Comparison of ENCODE assay signal across 8 cellular contexts in genomic region chr1:151048645-151049032, GRCh38. TPM values are rescaled to one million over a fixed set of nuclear protein-coding genes. Genes with fewer than 3 reads are reported as not detected.
DNase-seq lines count a peak whose midpoint lies in the region; TF ChIP-seq lines count a peak whose summit lies in the region.

No MANE protein-coding gene starts in this region.

- TF ChIP-seq CTCF in MCF 10A (IDR thresholded peaks at IDR 0.05; ENCODE audit: unreplicated experiment) (peak; percentile 36), GM20000 (IDR thresholded peaks at IDR 0.05; ENCODE audit: extremely low read depth, missing control alignments) (no peak), GM13977 (IDR thresholded peaks at IDR 0.05; ENCODE audit: extremely low read depth, insufficient read depth, missing control alignments) (no peak)

- BruUV-seq in MCF 10A (replicated peaks; lab: Mats Ljungman, UMichigan), result no TSS peak

- 54 to 86% methylated on average over 1 to 2 of the region's 3 CpGs for WGBS in mesodermal cell (ENCODE audit: insufficient coverage in 2 of 2), 2 experiments

- intact Hi-C loops in MCF 10A (cut with micrococcal nuclease), result no loop called here

- no peaks in the 10 kb centered on the region for H3K9me3 ChIP-seq in mesodermal cell (ENCODE audit: control insufficient read depth, low read length)

- no peaks in the 10 kb centered on the region for H3K4me1 ChIP-seq in mesodermal cell (ENCODE audit: control insufficient read depth, insufficient read depth, low read length, poor library complexity, severe bottlenecking)

- peak overlapping the region; percentile 85 for H3K4me3 Mint-ChIP-seq in MCF 10A (ENCODE audit: unreplicated experiment)

- no peak overlapping the region for H3K27ac ChIP-seq in mesodermal cell (ENCODE audit: low read depth, low read length, severe bottlenecking)

- DNase-seq in A172 (ENCODE audit: low spot score) (peak; percentile 35), HEK293T (ENCODE audit: extremely low spot score) (no peak), MCF 10A (ENCODE audit: unreplicated experiment) (no peak), kidney glomerular epithelial cell (lab: John Stamatoyannopoulos, UW) (no peak), GM20000 (ENCODE audit: low spot score) (no peak), cortex of kidney (lab: John Stamatoyannopoulos, UW) (no peak), GM13977 (ENCODE audit: low spot score) (no peak)

- H3K27ac Mint-ChIP-seq in MCF 10A (ENCODE audit: low read depth, unreplicated experiment), result peak overlapping the region; percentile 79

- no peaks in the 10 kb centered on the region for H3K9me3 Mint-ChIP-seq in MCF 10A (ENCODE audit: unreplicated experiment)

- H3K4me3 ChIP-seq in mesodermal cell (ENCODE audit: extremely low read depth, insufficient read depth, low read length, poor library complexity, severe bottlenecking), result peak overlapping the region; percentile 68

- H3K27me3 Mint-ChIP-seq in MCF 10A (ENCODE audit: insufficient read depth, unreplicated experiment), result no peaks in the 10 kb centered on the region

- H3K36me3 Mint-ChIP-seq in MCF 10A (ENCODE audit: insufficient read depth, unreplicated experiment), result peaks cover 40% of the 10 kb centered on the region

- POLR2A ChIA-PET in HEK293T (lab: Yijun Ruan, JAX), result interaction anchor here (1.0 to 6.4 kb wide), 4 partner anchors 12 to 42 kb away, joined by 3 to 53 read pairs (median 4); partner anchors contain the start of genes BNIPL, CDC42SE1 and MLLT11
- POLR2A ChIA-PET in MCF 10A (lab: Yijun Ruan, JAX), result interaction anchor here (0.6 to 9.7 kb wide), 10 partner anchors 10 to 567 kb away, joined by 3 to 90 read pairs (median 8); partner anchors contain the start of genes CDC42SE1, LYSMD1, MINDY1 and MLLT11

- CTCF ChIA-PET in HEK293T (lab: Yijun Ruan, JAX), result interaction anchor here (0.6 to 0.7 kb wide), 2 partner anchors 14 kb away, joined by 3 to 4 read pairs; no protein-coding TSS in a partner anchor
- CTCF ChIA-PET in MCF 10A (lab: Yijun Ruan, JAX), result interaction anchor here (0.6 to 2.5 kb wide), 6 partner anchors 9 to 24 kb away, joined by 3 to 17 read pairs (median 4); no protein-coding TSS in a partner anchor

- H3K4me1 Mint-ChIP-seq in MCF 10A (ENCODE audit: insufficient read depth, unreplicated experiment), result peaks cover 21% of the 10 kb centered on the region

- H3K36me3 ChIP-seq in mesodermal cell (ENCODE audit: control insufficient read depth, insufficient read depth, low read length), result peaks cover 33% of the 10 kb centered on the region

- in situ Hi-C loops in GM13977 (cut with MboI; ENCODE audit: low pct_unique_long_range_greater_than_20kb, low sequenced_read_pairs, unreplicated experiment), result no loop called here

TF ChIP-seq in HEK293T, 16 proteins besides CTCF, POLR2A, EP300 and RAD21:
- TF ChIP-seq NFRKB (IDR thresholded peaks at IDR 0.05) (no peak), ZNF384 (IDR thresholded peaks at IDR 0.05) (no peak), HDGF (IDR thresholded peaks at IDR 0.05; ENCODE audit: borderline replicate concordance) (peak; percentile 90; the same call in 1 of the 2 replicates)

RNA-seq across cellular contexts. Expression of gene C1orf56, which starts 1.1 kb away (rescaled TPM):
- 3.7 and 6.9 TPM in 2 replicates for total RNA-seq in A172 (2014; rRNA removed; shearing (Covaris generic))
- total RNA-seq in MCF 10A (2022), result 2.2 and 2.7 TPM in 2 replicates
- 4.2 TPM for polyA plus RNA-seq in mesodermal cell (2013, experiment 1 of 2)
- polyA plus RNA-seq in mesodermal cell (2013, experiment 2 of 2), result 3.9 TPM

RNA-seq across cellular contexts. Expression of gene CDC42SE1, which starts 10.8 kb away (rescaled TPM):
- 149 and 150 TPM in 2 replicates for total RNA-seq in A172 (2014; rRNA removed; shearing (Covaris generic))
- total RNA-seq in MCF 10A (2022), result 134 and 139 TPM in 2 replicates
- polyA plus RNA-seq in mesodermal cell (2013, experiment 1 of 2), result 92.9 TPM
- 82.5 TPM for polyA plus RNA-seq in mesodermal cell (2013, experiment 2 of 2)

RNA-seq across cellular contexts. Expression of gene MLLT11, which starts 11.6 kb away (rescaled TPM):
- 99.2 and 101 TPM in 2 replicates for total RNA-seq in A172 (2014; rRNA removed; shearing (Covaris generic))
- 0.86 and 1.3 TPM in 2 replicates for total RNA-seq in MCF 10A (2022)
- polyA plus RNA-seq in mesodermal cell (2013, experiment 1 of 2), result 98.2 TPM
- 89.4 TPM for polyA plus RNA-seq in mesodermal cell (2013, experiment 2 of 2)

RNA-seq across cellular contexts. Expression of gene BNIPL, which starts 12.3 kb away (rescaled TPM):
- 0.38 and 0.86 TPM in 2 replicates for total RNA-seq in A172 (2014; rRNA removed; shearing (Covaris generic))
- total RNA-seq in MCF 10A (2022), result 1.2 and 2.3 TPM in 2 replicates
- polyA plus RNA-seq in mesodermal cell (2013, experiment 1 of 2), result 0.96 TPM
- 0.66 TPM for polyA plus RNA-seq in mesodermal cell (2013, experiment 2 of 2)

RNA-seq across cellular contexts. Expression of gene GABPB2, which starts 21.9 kb away (rescaled TPM):
- 2.9 and 4.7 TPM in 2 replicates for total RNA-seq in A172 (2014; rRNA removed; shearing (Covaris generic))
- total RNA-seq in MCF 10A (2022), result 20.2 and 22.9 TPM in 2 replicates
- polyA plus RNA-seq in mesodermal cell (2013, experiment 1 of 2), result 1.6 TPM
- 2.7 TPM for polyA plus RNA-seq in mesodermal cell (2013, experiment 2 of 2)

Comparison
In these comparisons a context has a peak if more than half of its experiments do, and no peak if none do; other contexts are left out.
1. RNA of gene MLLT11, which starts 11.6 kb away (total RNA-seq): 99.2 to 101 TPM in A172; 0.86 to 1.3 TPM in MCF 10A; every median in the first group is over 10 times any median in the second.